1 cellular context compared by ENCODE assay signal in the genomic region with DNA sequence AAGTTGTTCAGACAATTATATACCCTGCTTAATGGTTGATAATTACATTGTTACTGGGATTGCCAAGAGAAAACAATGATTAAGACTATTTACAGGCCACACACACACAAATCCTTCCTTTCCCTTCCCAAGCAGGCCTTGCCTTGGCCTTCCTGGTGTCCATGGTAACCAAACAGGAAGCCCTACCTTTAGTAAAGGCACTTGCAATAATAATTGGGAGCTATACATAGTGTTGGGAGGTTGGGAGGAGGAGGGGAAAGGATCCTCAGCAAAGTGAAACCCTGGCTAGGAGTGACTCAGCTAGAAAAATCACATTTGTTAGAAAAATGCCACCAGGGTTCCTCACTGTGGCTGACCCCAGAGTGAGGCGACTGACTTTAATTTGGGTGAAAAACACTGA.
TF ChIP-seq lines count a peak whose summit lies in the region.

No MANE protein-coding gene starts in this region.

TF ChIP-seq in WTC11, 78 proteins besides CTCF, POLR2A, EP300 and RAD21 (continued from another document):
- TF ChIP-seq, protein P1, sequence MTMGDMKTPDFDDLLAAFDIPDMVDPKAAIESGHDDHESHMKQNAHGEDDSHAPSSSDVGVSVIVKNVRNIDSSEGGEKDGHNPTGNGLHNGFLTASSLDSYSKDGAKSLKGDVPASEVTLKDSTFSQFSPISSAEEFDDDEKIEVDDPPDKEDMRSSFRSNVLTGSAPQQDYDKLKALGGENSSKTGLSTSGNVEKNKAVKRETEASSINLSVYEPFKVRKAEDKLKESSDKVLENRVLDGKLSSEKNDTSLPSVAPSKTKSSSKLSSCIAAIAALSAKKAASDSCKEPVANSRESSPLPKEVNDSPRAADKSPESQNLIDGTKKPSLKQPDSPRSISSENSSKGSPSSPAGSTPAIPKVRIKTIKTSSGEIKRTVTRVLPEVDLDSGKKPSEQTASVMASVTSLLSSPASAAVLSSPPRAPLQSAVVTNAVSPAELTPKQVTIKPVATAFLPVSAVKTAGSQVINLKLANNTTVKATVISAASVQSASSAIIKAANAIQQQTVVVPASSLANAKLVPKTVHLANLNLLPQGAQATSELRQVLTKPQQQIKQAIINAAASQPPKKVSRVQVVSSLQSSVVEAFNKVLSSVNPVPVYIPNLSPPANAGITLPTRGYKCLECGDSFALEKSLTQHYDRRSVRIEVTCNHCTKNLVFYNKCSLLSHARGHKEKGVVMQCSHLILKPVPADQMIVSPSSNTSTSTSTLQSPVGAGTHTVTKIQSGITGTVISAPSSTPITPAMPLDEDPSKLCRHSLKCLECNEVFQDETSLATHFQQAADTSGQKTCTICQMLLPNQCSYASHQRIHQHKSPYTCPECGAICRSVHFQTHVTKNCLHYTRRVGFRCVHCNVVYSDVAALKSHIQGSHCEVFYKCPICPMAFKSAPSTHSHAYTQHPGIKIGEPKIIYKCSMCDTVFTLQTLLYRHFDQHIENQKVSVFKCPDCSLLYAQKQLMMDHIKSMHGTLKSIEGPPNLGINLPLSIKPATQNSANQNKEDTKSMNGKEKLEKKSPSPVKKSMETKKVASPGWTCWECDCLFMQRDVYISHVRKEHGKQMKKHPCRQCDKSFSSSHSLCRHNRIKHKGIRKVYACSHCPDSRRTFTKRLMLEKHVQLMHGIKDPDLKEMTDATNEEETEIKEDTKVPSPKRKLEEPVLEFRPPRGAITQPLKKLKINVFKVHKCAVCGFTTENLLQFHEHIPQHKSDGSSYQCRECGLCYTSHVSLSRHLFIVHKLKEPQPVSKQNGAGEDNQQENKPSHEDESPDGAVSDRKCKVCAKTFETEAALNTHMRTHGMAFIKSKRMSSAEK (CRISPR knock-in tag; IDR thresholded peaks at IDR 0.05; ENCODE audit: borderline replicate concordance): no peak
- TF ChIP-seq TEAD4 (CRISPR knock-in tag; IDR thresholded peaks at IDR 0.05) (no peak), ATF3 (CRISPR knock-in tag; conservative IDR thresholded peaks at IDR 0.05) (no peak), CREM (CRISPR knock-in tag; IDR thresholded peaks at IDR 0.05) (no peak), FOXK1 (CRISPR knock-in tag; IDR thresholded peaks at IDR 0.05) (no peak), NR2C2 (CRISPR knock-in tag; IDR thresholded peaks at IDR 0.05) (no peak), ATF1 (CRISPR knock-in tag; IDR thresholded peaks at IDR 0.05) (no peak)
